ENCODE assay signal across 18 cellular contexts in genomic region chr18:48878471-48878870, GRCh38.
DNase-seq lines count a peak whose midpoint lies in the region; ATAC-seq and TF ChIP-seq lines count a peak whose summit lies in the region.
"Had no signal": no experiment of that assay in that cellular context is flagged by ENCODE, and none has a peak within 500 bp of the region (broad histone marks: within the 10 kb centered on the region; RNA-seq: fewer than 3 reads in every experiment).

No MANE protein-coding gene starts in this region.

- no peaks in the 10 kb centered on the region for H3K9me3 Mint-ChIP-seq in activated naive CD8-positive, alpha-beta T cell treated with anti-CD3 and anti-CD28 coated beads, Interleukin-2, amount 10 ng/mL, durations not matched to agents 7 days and 5 days
- no peaks in the 10 kb centered on the region for H3K9me3 Mint-ChIP-seq in activated naive CD8-positive, alpha-beta T cell treated with anti-CD3 and anti-CD28 coated beads, Interleukin-2, amount 50 U/mL, for 24 hours
- H3K9me3 Mint-ChIP-seq: activated T-cell treated with anti-CD3 and anti-CD28 coated beads, Interleukin-2, amount 50 U/mL, for 4 hours; IgD-negative memory B cell had no signal

- WGBS in heart right ventricle, 2 donors = 64 to 72% methylated on average over 12 of the region's 12 CpGs
- no CpG with 5 or more reads among the region's 12 CpGs for WGBS in mesendoderm (ENCODE audit: extremely low coverage, insufficient coverage, low lambda C conversion rate)
- WGBS in upper lobe of left lung, 2 donors = 46 to 50% methylated on average over 12 of the region's 12 CpGs
- 72 to 77% methylated on average over 12 of the region's 12 CpGs for WGBS in esophagus squamous epithelium, 2 donors

- peaks cover 13% of the 10 kb centered on the region for H3K4me1 Mint-ChIP-seq in activated naive CD8-positive, alpha-beta T cell treated with anti-CD3 and anti-CD28 coated beads, Interleukin-2, amount 10 ng/mL, durations not matched to agents 7 days and 5 days
- H3K4me1 Mint-ChIP-seq in activated naive CD8-positive, alpha-beta T cell treated with anti-CD3 and anti-CD28 coated beads, Interleukin-2, amount 50 U/mL, for 24 hours = peaks cover 5% of the 10 kb centered on the region

- H3K79me1 ChIP-seq in mesendoderm (ENCODE audit: low read length) = no peaks in the 10 kb centered on the region

- H3K36me3 ChIP-seq in heart right ventricle (no peaks in the 10 kb centered on the region), mesendoderm (ENCODE audit: control insufficient read depth, insufficient read depth, low read length) (no peaks in the 10 kb centered on the region), upper lobe of left lung (no peaks in the 10 kb centered on the region), esophagus squamous epithelium (no peaks in the 10 kb centered on the region)
- H3K36me3 ChIP-seq: adrenal gland had no signal

- no peak for TF ChIP-seq EP300 in upper lobe of left lung (IDR thresholded peaks at IDR 0.05)

- H3K27ac ChIP-seq in heart right ventricle (peak overlapping the region in 4 of 10 donors; percentile 16 to 37 (median 28)), mesendoderm (ENCODE audit: low read depth, low read length) (no peak overlapping the region), upper lobe of left lung (peak overlapping the region in 1 of 4 donors; percentile 20), esophagus squamous epithelium (no peak overlapping the region)
- H3K27ac ChIP-seq: adrenal gland had no signal

- no peak overlapping the region for H3K9ac ChIP-seq in mesendoderm (ENCODE audit: low read length)

- DNase-seq in activated naive CD8-positive, alpha-beta T cell treated with anti-CD3 and anti-CD28 coated beads, Interleukin-2, amount 10 ng/mL, durations not matched to agents 7 days and 5 days = no peak
- no peak for DNase-seq in activated naive CD8-positive, alpha-beta T cell treated with anti-CD3 and anti-CD28 coated beads, Interleukin-2, amount 50 U/mL, for 24 hours
- DNase-seq in heart right ventricle (no peak), mesendoderm (no peak), upper lobe of left lung (no peak), esophagus squamous epithelium (lab: John Stamatoyannopoulos, UW) (no peak), GOT3 (lab: John Stamatoyannopoulos, UW) (no peak)
- DNase-seq: activated CD4-positive, alpha-beta T cell treated with anti-CD3 and anti-CD28 coated beads, Interleukin-2, amount 10 ng/mL, durations not matched to agents 24 days and 14 days; activated T-cell treated with anti-CD3 and anti-CD28 coated beads, Interleukin-2, amount 50 U/mL, for 4 hours; adrenal gland; CD8-positive, alpha-beta T cell; erythroblast; NCI-H1105 treated with DMSO at 0.1 percent for 48 hours; occipital lobe; SIG-M5 had no signal

- peaks cover 11% of the 10 kb centered on the region for H3K27me3 Mint-ChIP-seq in activated naive CD8-positive, alpha-beta T cell treated with anti-CD3 and anti-CD28 coated beads, Interleukin-2, amount 10 ng/mL, durations not matched to agents 7 days and 5 days
- H3K27me3 Mint-ChIP-seq in activated naive CD8-positive, alpha-beta T cell treated with anti-CD3 and anti-CD28 coated beads, Interleukin-2, amount 50 U/mL, for 24 hours = no peaks in the 10 kb centered on the region
- H3K27me3 Mint-ChIP-seq: activated CD4-positive, alpha-beta T cell treated with anti-CD3 and anti-CD28 coated beads, Interleukin-2, amount 10 ng/mL, durations not matched to agents 24 days and 14 days had no signal

- H4K8ac ChIP-seq in mesendoderm (ENCODE audit: low read depth, low read length) = no peak overlapping the region

- H3K4me3 ChIP-seq in heart right ventricle = no peak overlapping the region
- no peak overlapping the region for H3K4me3 ChIP-seq in mesendoderm (ENCODE audit: low read length)
- peak overlapping the region in 3 of 4 donors; percentile 18 to 29 (median 26) for H3K4me3 ChIP-seq in upper lobe of left lung
- H3K4me3 ChIP-seq in esophagus squamous epithelium = peak overlapping the region in 1 of 4 donors; percentile 14
- H3K4me3 ChIP-seq: adrenal gland, GM12878 had no signal

- peak overlapping the region; percentile 82 for H3K56ac ChIP-seq in mesendoderm (ENCODE audit: low read length)

- H3K4me1 ChIP-seq in heart right ventricle (peaks cover 0 to 30% (median 6%) of the 10 kb centered on the region in 9 donors), mesendoderm (ENCODE audit: control insufficient read depth, low read depth, low read length) (peaks cover 6% of the 10 kb centered on the region), upper lobe of left lung (peaks cover under 1 to 14% (median 7%) of the 10 kb centered on the region in 4 donors), esophagus squamous epithelium (peaks cover 0 to 18% (median 7%) of the 10 kb centered on the region in 3 donors)

- TF ChIP-seq POLR2A in upper lobe of left lung (IDR thresholded peaks at IDR 0.05) (peak in 1 of 4 donors; percentile 13), esophagus squamous epithelium (IDR thresholded peaks at IDR 0.05) (no peak)

- no peak overlapping the region for H3K4me2 ChIP-seq in mesendoderm (ENCODE audit: low read length)

- H4K5ac ChIP-seq in mesendoderm (ENCODE audit: low read length) = no peak overlapping the region

- no peak for ATAC-seq in activated naive CD8-positive, alpha-beta T cell treated with anti-CD3 and anti-CD28 coated beads, Interleukin-2, amount 10 ng/mL, durations not matched to agents 7 days and 5 days (ENCODE audit: low read depth)
- ATAC-seq in activated naive CD8-positive, alpha-beta T cell treated with anti-CD3 and anti-CD28 coated beads, Interleukin-2, amount 50 U/mL, for 24 hours = no peak
- ATAC-seq in heart right ventricle = peak; percentile 63 to 82 (median 74)
- ATAC-seq in upper lobe of left lung (ENCODE audit: low FRiP score in 2 of 2) = peak in 1 of 2 donors; percentile 69
- ATAC-seq in GM21786 (IDR thresholded peaks at IDR 0.05; ENCODE audit: unreplicated experiment) = no peak
- ATAC-seq: activated T-cell treated with anti-CD3 and anti-CD28 coated beads, Interleukin-2, amount 50 U/mL, for 4 hours; CD8-positive, alpha-beta T cell; GM12878 had no signal

- TF ChIP-seq CTCF in heart right ventricle (IDR thresholded peaks at IDR 0.05) (no peak), upper lobe of left lung (IDR thresholded peaks at IDR 0.05) (no peak), esophagus squamous epithelium (IDR thresholded peaks at IDR 0.05) (no peak)

- intact Hi-C loops in heart right ventricle (cut with DNase I) (no loop called here), esophagus squamous epithelium (cut with DNase I) (no loop called here)

- no peak overlapping the region for H3K23ac ChIP-seq in mesendoderm (ENCODE audit: low read length)

- no peak overlapping the region for H2AK5ac ChIP-seq in mesendoderm (ENCODE audit: low read length)

- no peaks in the 10 kb centered on the region for H3K27me3 ChIP-seq in heart right ventricle
- H3K27me3 ChIP-seq in mesendoderm (ENCODE audit: insufficient read depth, low read length, poor library complexity) = no peaks in the 10 kb centered on the region
- H3K27me3 ChIP-seq in upper lobe of left lung = no peaks in the 10 kb centered on the region
- H3K27me3 ChIP-seq in esophagus squamous epithelium = no peaks in the 10 kb centered on the region
- H3K27me3 ChIP-seq: adrenal gland had no signal

- H3K36me3 Mint-ChIP-seq in activated naive CD8-positive, alpha-beta T cell treated with anti-CD3 and anti-CD28 coated beads, Interleukin-2, amount 10 ng/mL, durations not matched to agents 7 days and 5 days = no peaks in the 10 kb centered on the region
- H3K36me3 Mint-ChIP-seq in activated naive CD8-positive, alpha-beta T cell treated with anti-CD3 and anti-CD28 coated beads, Interleukin-2, amount 50 U/mL, for 24 hours (ENCODE audit: low read depth) = no peaks in the 10 kb centered on the region
- H3K36me3 Mint-ChIP-seq: CD8-positive, alpha-beta T cell; IgD-negative memory B cell had no signal

- H3K4me3 Mint-ChIP-seq in activated naive CD8-positive, alpha-beta T cell treated with anti-CD3 and anti-CD28 coated beads, Interleukin-2, amount 10 ng/mL, durations not matched to agents 7 days and 5 days = no peak overlapping the region
- H3K4me3 Mint-ChIP-seq in activated naive CD8-positive, alpha-beta T cell treated with anti-CD3 and anti-CD28 coated beads, Interleukin-2, amount 50 U/mL, for 24 hours = no peak overlapping the region
- H3K4me3 Mint-ChIP-seq: activated CD4-positive, alpha-beta T cell treated with anti-CD3 and anti-CD28 coated beads, Interleukin-2, amount 10 ng/mL, durations not matched to agents 24 days and 14 days; activated T-cell treated with anti-CD3 and anti-CD28 coated beads, Interleukin-2, amount 50 U/mL, for 4 hours; CD8-positive, alpha-beta T cell; IgD-negative memory B cell had no signal

- H3K18ac ChIP-seq in mesendoderm (ENCODE audit: low read length) = peak overlapping the region; percentile 69

- POLR2A ChIA-PET in activated naive CD8-positive, alpha-beta T cell treated with anti-CD3 and anti-CD28 coated beads, Interleukin-2, amount 10 ng/mL, durations not matched to agents 7 days and 5 days (lab: Charles Lee) = no interaction called here

- H2BK5ac ChIP-seq in mesendoderm (ENCODE audit: low read length) = no peak overlapping the region

- H3K9me3 ChIP-seq in heart right ventricle (no peaks in the 10 kb centered on the region), upper lobe of left lung (no peaks in the 10 kb centered on the region), esophagus squamous epithelium (no peaks in the 10 kb centered on the region)
- H3K9me3 ChIP-seq: adrenal gland had no signal

- H2BK15ac ChIP-seq in mesendoderm (replicated peaks; ENCODE audit: low read depth) = no peak overlapping the region

- no peaks in the 10 kb centered on the region for H3K79me2 ChIP-seq in mesendoderm (ENCODE audit: control insufficient read depth, insufficient read depth, low read length)

- peak overlapping the region; percentile 85 for H3K4ac ChIP-seq in mesendoderm (ENCODE audit: low read depth, low read length)

- H2BK120ac ChIP-seq in mesendoderm (ENCODE audit: low read depth, low read length) = no peak overlapping the region

- H3K27ac Mint-ChIP-seq in activated naive CD8-positive, alpha-beta T cell treated with anti-CD3 and anti-CD28 coated beads, Interleukin-2, amount 10 ng/mL, durations not matched to agents 7 days and 5 days = peak overlapping the region; percentile 61
- no peak overlapping the region for H3K27ac Mint-ChIP-seq in activated naive CD8-positive, alpha-beta T cell treated with anti-CD3 and anti-CD28 coated beads, Interleukin-2, amount 50 U/mL, for 24 hours
- H3K27ac Mint-ChIP-seq: activated CD4-positive, alpha-beta T cell treated with anti-CD3 and anti-CD28 coated beads, Interleukin-2, amount 10 ng/mL, durations not matched to agents 24 days and 14 days; CD8-positive, alpha-beta T cell; IgD-negative memory B cell had no signal

Comparison
In these comparisons a context has a peak if more than half of its experiments do, and no peak if none do; other contexts are left out.
1. ATAC-seq: peak in heart right ventricle (8 of 8); none in activated naive CD8-positive, alpha-beta T cell treated with anti-CD3 and anti-CD28 coated beads, Interleukin-2, amount 10 ng/mL, durations not matched to agents 7 days and 5 days (single experiment), activated naive CD8-positive, alpha-beta T cell treated with anti-CD3 and anti-CD28 coated beads, Interleukin-2, amount 50 U/mL, for 24 hours (single experiment) and GM21786 (single experiment).
2. H3K4me3 ChIP-seq: peak in upper lobe of left lung (3 of 4); none in heart right ventricle (0 of 10) and mesendoderm (single experiment).